Comparison of ENCODE assay signal across 14 cellular contexts in the genomic region with DNA sequence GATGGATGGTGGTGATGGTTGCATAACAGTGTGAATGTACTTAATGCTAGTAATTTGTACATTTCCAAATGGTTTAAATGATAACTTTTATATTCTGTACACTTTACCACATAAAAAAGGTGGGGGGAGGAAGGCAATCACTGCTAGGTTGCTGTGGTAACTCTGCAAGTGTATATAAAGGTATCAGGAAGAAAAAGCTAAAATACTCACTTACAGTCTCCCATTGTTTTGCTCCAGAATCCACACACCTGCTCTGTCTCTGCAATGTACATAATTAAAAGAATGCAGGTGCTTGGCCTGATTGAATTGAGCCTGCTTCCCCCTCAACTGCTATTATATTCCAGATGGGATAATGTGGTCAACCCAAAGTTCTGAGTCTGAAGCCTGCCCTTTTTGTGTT. TPM values are rescaled to one million over a fixed set of nuclear protein-coding genes. Genes with fewer than 3 reads are reported as not detected.
"Had no signal": no experiment of that assay in that cellular context is flagged by ENCODE, and none has a peak within 500 bp of the region (broad histone marks: within the 10 kb centered on the region; RNA-seq: fewer than 3 reads in every experiment).

No MANE protein-coding gene starts in this region.

RNA-seq across cellular contexts. Expression of gene LGALS9B, which starts 6.7 kb away (rescaled TPM):
- total RNA-seq: hepatocyte, kidney, kidney epithelial cell, left cardiac atrium, left lobe of liver, left ventricle myocardium inferior, left ventricle myocardium superior, liver, lower lobe of right lung, lung microvascular endothelial cell, mammary epithelial cell, mesenteric fat pad, mesothelial cell of epicardium, myocyte had no signal
